15 cellular contexts compared by ENCODE assay signal in genomic region chr18:49854681-49855080, GRCh38. TPM values are rescaled to one million over a fixed set of nuclear protein-coding genes. Genes with fewer than 3 reads are reported as not detected.
DNase-seq lines count a peak whose midpoint lies in the region; ATAC-seq and TF ChIP-seq lines count a peak whose summit lies in the region.
"Had no signal": no experiment of that assay in that cellular context is flagged by ENCODE, and none has a peak within 500 bp of the region (broad histone marks: within the 10 kb centered on the region; RNA-seq: fewer than 3 reads in every experiment).

No MANE protein-coding gene starts in this region.

- CTCF ChIA-PET in mammary epithelial cell (lab: Charles Lee; ENCODE audit: low non-redundant PET), result no interaction called here
- CTCF ChIA-PET in MCF 10A (lab: Yijun Ruan, JAX), result interaction anchor here (0.6 to 6.6 kb wide), 5 partner anchors 43 to 339 kb away, joined by 3 to 33 read pairs (median 4); no protein-coding TSS in a partner anchor

- in situ Hi-C loops in mammary epithelial cell (cut with MboI; ENCODE audit: low sequenced_read_pairs in 2 of 2), result loop anchor here (10.0 kb wide), 1 partner anchor 350 kb away; no protein-coding TSS in a partner anchor

- H3K36me3 Mint-ChIP-seq in MCF 10A (ENCODE audit: insufficient read depth, unreplicated experiment) (no peaks in the 10 kb centered on the region), T-helper 17 cell (ENCODE audit: low read depth) (no peaks in the 10 kb centered on the region)
- H3K36me3 Mint-ChIP-seq: CD8-positive, alpha-beta memory T cell had no signal

- H3K36me3 ChIP-seq in mammary epithelial cell (ENCODE audit: insufficient read depth, low read length) (no peaks in the 10 kb centered on the region), colonic mucosa (no peaks in the 10 kb centered on the region)
- H3K36me3 ChIP-seq: BLaER1 had no signal

- H3K27me3 ChIP-seq in mammary epithelial cell (ENCODE audit: insufficient read depth, low read length) (no peaks in the 10 kb centered on the region), foreskin keratinocyte (no peaks in the 10 kb centered on the region), colonic mucosa (no peaks in the 10 kb centered on the region)
- H3K27me3 ChIP-seq: BLaER1 had no signal

- dilution Hi-C loops in mammary epithelial cell (cut with HindIII; ENCODE audit: low sequenced_read_pairs), result no loop called here

- no peak overlapping the region for H3K27ac Mint-ChIP-seq in MCF 10A (ENCODE audit: low read depth, unreplicated experiment)
- peak overlapping the region; percentile 63 for H3K27ac Mint-ChIP-seq in T-helper 17 cell

- H2AFZ ChIP-seq in mammary epithelial cell (ENCODE audit: low read depth, low read length), result no peak overlapping the region

- H3K4me1 ChIP-seq in mammary epithelial cell (ENCODE audit: insufficient read depth, low read length), result peaks cover 13% of the 10 kb centered on the region
- H3K4me1 ChIP-seq in foreskin keratinocyte, result peaks cover 4% of the 10 kb centered on the region
- peaks cover 5% of the 10 kb centered on the region for H3K4me1 ChIP-seq in colonic mucosa

- H3K79me2 ChIP-seq in mammary epithelial cell (ENCODE audit: insufficient read depth, low read length), result no peaks in the 10 kb centered on the region

- no peak overlapping the region for H3K9ac ChIP-seq in mammary epithelial cell (ENCODE audit: insufficient read depth, low read length)
- no peak overlapping the region for H3K9ac ChIP-seq in colonic mucosa (ENCODE audit: low read depth in 2 of 2, low read length in 2 of 2)
- H3K9ac ChIP-seq: BLaER1 had no signal

- H3K4me3 Mint-ChIP-seq in MCF 10A (ENCODE audit: unreplicated experiment), result no peak overlapping the region
- H3K4me3 Mint-ChIP-seq in T-helper 17 cell, result no peak overlapping the region
- H3K4me3 Mint-ChIP-seq: CD8-positive, alpha-beta memory T cell had no signal

- peaks cover 18% of the 10 kb centered on the region for H3K4me1 Mint-ChIP-seq in MCF 10A (ENCODE audit: insufficient read depth, unreplicated experiment)
- peaks cover 6% of the 10 kb centered on the region for H3K4me1 Mint-ChIP-seq in T-helper 17 cell

- no peak overlapping the region for H3K27ac ChIP-seq in mammary epithelial cell (ENCODE audit: insufficient read depth, low read depth, low read length)
- H3K27ac ChIP-seq in foreskin keratinocyte, result no peak overlapping the region
- H3K27ac ChIP-seq in colonic mucosa, result no peak overlapping the region
- H3K27ac ChIP-seq: 22Rv1, BLaER1 had no signal

- BruUV-seq in mammary epithelial cell (replicated peaks; lab: Mats Ljungman, UMichigan), result no TSS peak
- BruUV-seq in MCF 10A (replicated peaks; lab: Mats Ljungman, UMichigan), result no TSS peak

- H3K4me3 ChIP-seq in mammary epithelial cell (replicated peaks in 1 of 3; ENCODE audit: insufficient read depth in 1 of 3, low read depth in 2 of 3, low read length in 3 of 3) (no peak overlapping the region), colonic mucosa (no peak overlapping the region)
- H3K4me3 ChIP-seq: BLaER1 had no signal

- intact Hi-C loops in mammary epithelial cell (cut with micrococcal nuclease), result loop anchor here (5.0 kb wide), 1 partner anchor 72 kb away; no protein-coding TSS in a partner anchor
- intact Hi-C loops in MCF 10A (cut with micrococcal nuclease), result loop anchor here (5.0 kb wide), 1 partner anchor 87 kb away; no protein-coding TSS in a partner anchor
- intact Hi-C loops in colonic mucosa (cut with DNase I), result loop anchor here (5.0 kb wide), 2 partner anchors 292 to 342 kb away; partner anchors contain the start of gene LIPG

- 82% methylated on average over 3 of the region's 3 CpGs for WGBS in mammary epithelial cell (ENCODE audit: low coverage, missing lambda C conversion rate)

- POLR2A ChIA-PET in MCF 10A (lab: Yijun Ruan, JAX), result interaction anchor here (0.6 to 1.0 kb wide), 2 partner anchors 336 to 388 kb away, joined by 3 read pairs; no protein-coding TSS in a partner anchor

- peak; percentile 30 for DNase-seq in mammary epithelial cell
- no peak for DNase-seq in MCF 10A (ENCODE audit: unreplicated experiment)
- DNase-seq in T-helper 17 cell, result no peak
- peak; percentile 31 to 60 for DNase-seq in foreskin keratinocyte
- no peak for DNase-seq in colonic mucosa
- no peak for DNase-seq in SKM-1 treated with dmso at 0.1 percent for 144 hours (lab: John Stamatoyannopoulos, UW; ENCODE audit: unreplicated experiment)
- no peak for DNase-seq in NCI-H774 (lab: John Stamatoyannopoulos, UW)
- DNase-seq: AML-193; CD8-positive, alpha-beta memory T cell; DMS53; GF-D8; HCEC 1CT had no signal

- TF ChIP-seq CTCF in mammary epithelial cell (conservative IDR thresholded peaks at IDR 0.05 in 1 of 2, IDR thresholded peaks at IDR 0.05 in 1 of 2; ENCODE audit: extremely low read depth in 1 of 2, insufficient read depth in 1 of 2, low read depth in 1 of 2, low read length in 2 of 2) (no peak), MCF 10A (IDR thresholded peaks at IDR 0.05; ENCODE audit: unreplicated experiment) (no peak), foreskin keratinocyte (conservative IDR thresholded peaks at IDR 0.05) (no peak), colonic mucosa (IDR thresholded peaks at IDR 0.05) (no peak)

- ATAC-seq in T-helper 17 cell, result no peak
- no peak for ATAC-seq in foreskin keratinocyte
- ATAC-seq in GM21619 (IDR thresholded peaks at IDR 0.05; ENCODE audit: unreplicated experiment), result no peak

- H3K27me3 Mint-ChIP-seq in MCF 10A (ENCODE audit: insufficient read depth, unreplicated experiment) (no peaks in the 10 kb centered on the region), T-helper 17 cell (peaks cover 12% of the 10 kb centered on the region)

- no peak overlapping the region for H3K4me2 ChIP-seq in mammary epithelial cell (ENCODE audit: insufficient read depth, low read depth, low read length)
- H3K4me2 ChIP-seq: BLaER1 had no signal

- no peaks in the 10 kb centered on the region for H3K9me3 Mint-ChIP-seq in MCF 10A (ENCODE audit: unreplicated experiment)
- H3K9me3 Mint-ChIP-seq: CD8-positive, alpha-beta memory T cell had no signal

- H4K20me1 ChIP-seq in mammary epithelial cell (ENCODE audit: insufficient read depth, low read length), result no peaks in the 10 kb centered on the region
- H4K20me1 ChIP-seq: BLaER1 had no signal

- H3K9me3 ChIP-seq in mammary epithelial cell (replicated peaks; ENCODE audit: insufficient read depth, low read length) (no peaks in the 10 kb centered on the region), T-helper 17 cell (ENCODE audit: control insufficient read depth, low read length, poor library complexity, severe bottlenecking) (no peaks in the 10 kb centered on the region), colonic mucosa (no peaks in the 10 kb centered on the region)
- H3K9me3 ChIP-seq: BLaER1 had no signal

RNA-seq across cellular contexts. Expression of gene ACAA2, which starts 41.3 kb away (rescaled TPM):
- total RNA-seq in mammary epithelial cell (10 to 100 TPM; 42.2 to 45.9 TPM), MCF 10A (2022) (82.9 and 84.9 TPM in 2 replicates), T-helper 17 cell (10 to 100 TPM; 19.8 to 21.4 TPM), foreskin keratinocyte (12.0 and 15.4 TPM in 2 replicates), colonic mucosa (100 to 1,000 TPM; 152 to 276 TPM)
- polyA plus RNA-seq in mammary epithelial cell (20.8 TPM), foreskin keratinocyte (9.5 and 15.3 TPM in 2 replicates)
- 6.4 TPM for polyA minus RNA-seq in mammary epithelial cell

Comparison
In these comparisons a context has a peak if more than half of its experiments do, and no peak if none do; other contexts are left out.
1. DNase-seq: peak in mammary epithelial cell (single experiment) and foreskin keratinocyte (2 of 2); none in MCF 10A (single experiment), T-helper 17 cell (0 of 3), colonic mucosa (single experiment), SKM-1 treated with dmso at 0.1 percent for 144 hours (single experiment) and NCI-H774 (single experiment).